1 cellular context compared by ENCODE assay signal in genomic region chr5:74903165-74903787, GRCh38.
A peak's percentile ranks its signal among the peaks of the same experiment; 100 is the strongest.
TF ChIP-seq lines count a peak whose summit lies in the region.

No MANE protein-coding gene starts in this region.

TF ChIP-seq in HepG2, 621 proteins besides CTCF, POLR2A, EP300 and RAD21 (continued from another document and continues in another):
- no peak for TF ChIP-seq ZXDC (CRISPR knock-in tag; IDR thresholded peaks at IDR 0.05)
- no peak for TF ChIP-seq ZBTB1 (CRISPR knock-in tag; IDR thresholded peaks at IDR 0.05; ENCODE audit: borderline replicate concordance)
- TF ChIP-seq ZFP36L1 (CRISPR knock-in tag; IDR thresholded peaks at IDR 0.05), result no peak
- TF ChIP-seq HNRNPH1 (optimal IDR thresholded peaks at IDR 0.05; ENCODE audit: low read depth, low read length), result no peak
- TF ChIP-seq PRDM4 (CRISPR knock-in tag; IDR thresholded peaks at IDR 0.05; ENCODE audit: borderline replicate concordance), result no peak
- 0 out of 2 replicates have a peak, but pooled peaks have one; percentile 16 for TF ChIP-seq ZBTB33 (CRISPR knock-in tag; IDR thresholded peaks at IDR 0.05)
- TF ChIP-seq REST (IDR thresholded peaks at IDR 0.05; ENCODE audit: borderline replicate concordance in 1 of 2, low read depth in 1 of 2, low read length in 2 of 2), result no peak
- TF ChIP-seq ZFP1 (CRISPR knock-in tag; IDR thresholded peaks at IDR 0.05), result no peak
- TF ChIP-seq MIXL1 (CRISPR knock-in tag; IDR thresholded peaks at IDR 0.05), result peak; percentile 29; the same call in 1 of the 2 replicates
- peak; percentile 57 for TF ChIP-seq TEAD3 (CRISPR knock-in tag; optimal IDR thresholded peaks at IDR 0.05; ENCODE audit: borderline replicate concordance)
- TF ChIP-seq DBP (CRISPR knock-in tag; IDR thresholded peaks at IDR 0.05; ENCODE audit: not compliant biosample characterization), result no peak
- no peak for TF ChIP-seq ZNF431 (CRISPR knock-in tag; IDR thresholded peaks at IDR 0.05; ENCODE audit: borderline replicate concordance, low read depth)
- TF ChIP-seq XRCC5 (optimal IDR thresholded peaks at IDR 0.05; ENCODE audit: low read length), result no peak
- no peak for TF ChIP-seq WIZ (CRISPR knock-in tag; IDR thresholded peaks at IDR 0.05)
- TF ChIP-seq RXRB (CRISPR knock-in tag; IDR thresholded peaks at IDR 0.05; ENCODE audit: borderline replicate concordance), result peak; percentile 22; the same call in 1 of the 2 replicates
- TF ChIP-seq NR1H2 (CRISPR knock-in tag; IDR thresholded peaks at IDR 0.05; ENCODE audit: borderline replicate concordance, low read depth), result no peak
- 0 out of 2 replicates have a peak, but pooled peaks have one; percentile 32 for TF ChIP-seq HBP1 (CRISPR knock-in tag; IDR thresholded peaks at IDR 0.05; ENCODE audit: low read depth)
- peak; percentile 47; the same call in 1 of the 2 replicates for TF ChIP-seq HOXA3 (CRISPR knock-in tag; IDR thresholded peaks at IDR 0.05)
- TF ChIP-seq ATRX (CRISPR knock-in tag; IDR thresholded peaks at IDR 0.05; ENCODE audit: borderline replicate concordance), result no peak
- TF ChIP-seq ZNF142 (CRISPR knock-in tag; IDR thresholded peaks at IDR 0.05), result no peak
- no peak for TF ChIP-seq YEATS4 (CRISPR knock-in tag; IDR thresholded peaks at IDR 0.05; ENCODE audit: borderline replicate concordance)
- TF ChIP-seq YEATS2 (CRISPR knock-in tag; IDR thresholded peaks at IDR 0.05; ENCODE audit: borderline replicate concordance), result no peak
- no peak for TF ChIP-seq ZNF567 (CRISPR knock-in tag; IDR thresholded peaks at IDR 0.05; ENCODE audit: borderline replicate concordance)
- no peak for TF ChIP-seq BATF2 (CRISPR knock-in tag; IDR thresholded peaks at IDR 0.05)
- no peak for TF ChIP-seq TFDP1 (CRISPR knock-in tag; IDR thresholded peaks at IDR 0.05; ENCODE audit: borderline replicate concordance)
- TF ChIP-seq ZNF746 (CRISPR knock-in tag; IDR thresholded peaks at IDR 0.05), result no peak
- TF ChIP-seq ZNF432 (CRISPR knock-in tag; IDR thresholded peaks at IDR 0.05; ENCODE audit: borderline replicate concordance), result no peak
- no peak for TF ChIP-seq GATA4 (IDR thresholded peaks at IDR 0.05; ENCODE audit: borderline replicate concordance, low read depth)
- no peak for TF ChIP-seq TCF7L2 (IDR thresholded peaks at IDR 0.05; ENCODE audit: low read depth, low read length)
- TF ChIP-seq KLF11 (CRISPR knock-in tag; IDR thresholded peaks at IDR 0.05), result no peak
- TF ChIP-seq MBD4 (IDR thresholded peaks at IDR 0.05; ENCODE audit: borderline replicate concordance, low read length), result no peak
- TF ChIP-seq ZBTB44 (CRISPR knock-in tag; IDR thresholded peaks at IDR 0.05), result no peak
- TF ChIP-seq RARG (CRISPR knock-in tag; IDR thresholded peaks at IDR 0.05; ENCODE audit: low read depth), result no peak
- TF ChIP-seq ZNF777 (CRISPR knock-in tag; IDR thresholded peaks at IDR 0.05), result no peak
